36 cellular contexts compared by ENCODE assay signal in genomic region chr2:221929259-221929658, GRCh38.
"Had no signal": no experiment of that assay in that cellular context is flagged by ENCODE, and none has a peak within 500 bp of the region (broad histone marks: within the 10 kb centered on the region; RNA-seq: fewer than 3 reads in every experiment).

No MANE protein-coding gene starts in this region.

- H3K27ac Mint-ChIP-seq: activated B cell treated with CpG ODN at 0.5 μM for 24 hours; activated CD4-positive, alpha-beta memory T cell treated with anti-CD3 and anti-CD28 coated beads for 36 hours; activated naive CD4-positive, alpha-beta T cell treated with anti-CD3 and anti-CD28 coated beads for 36 hours; activated naive CD4-positive, alpha-beta T cell treated with anti-CD3 and anti-CD28 coated beads, Interleukin-2, amount 50 U/mL, for 72 hours; activated T-helper 1 cell treated with anti-CD3 and anti-CD28 coated beads, Interleukin-12 subunit alpha, Interleukin-12 subunit beta, Interleukin-2, Interleukin-4 antibody, amounts not matched to agents 30 ng/mL and 10 ng/mL and 1 ng/mL, durations not matched to agents 14 hours and 24 hours and 36 hours had no signal

- H3K9me3 Mint-ChIP-seq: activated B cell treated with CpG ODN at 0.5 μM for 24 hours; activated CD4-positive, alpha-beta memory T cell treated with anti-CD3 and anti-CD28 coated beads for 36 hours; activated naive CD4-positive, alpha-beta T cell treated with anti-CD3 and anti-CD28 coated beads for 36 hours; activated naive CD4-positive, alpha-beta T cell treated with anti-CD3 and anti-CD28 coated beads, Interleukin-2, amount 50 U/mL, for 72 hours; activated T-cell treated with anti-CD3 and anti-CD28 coated beads, Interleukin-2, amount 50 U/mL, for 4 hours; activated T-helper 1 cell treated with anti-CD3 and anti-CD28 coated beads, Interleukin-12 subunit alpha, Interleukin-12 subunit beta, Interleukin-2, Interleukin-4 antibody, amounts not matched to agents 30 ng/mL and 10 ng/mL and 1 ng/mL, durations not matched to agents 14 hours and 24 hours and 36 hours had no signal

- H3K4me3 Mint-ChIP-seq: activated B cell treated with CpG ODN at 0.5 μM for 24 hours; activated CD4-positive, alpha-beta memory T cell treated with anti-CD3 and anti-CD28 coated beads for 36 hours; activated naive CD4-positive, alpha-beta T cell treated with anti-CD3 and anti-CD28 coated beads for 36 hours; activated T-cell treated with anti-CD3 and anti-CD28 coated beads, Interleukin-2, amount 50 U/mL, for 4 hours; activated T-helper 1 cell treated with anti-CD3 and anti-CD28 coated beads, Interleukin-12 subunit alpha, Interleukin-12 subunit beta, Interleukin-2, Interleukin-4 antibody, amounts not matched to agents 30 ng/mL and 10 ng/mL and 1 ng/mL, durations not matched to agents 14 hours and 24 hours and 36 hours had no signal

- DNase-seq: activated B cell treated with CpG ODN at 0.5 μM for 24 hours; activated CD4-positive, alpha-beta memory T cell treated with anti-CD3 and anti-CD28 coated beads for 36 hours; activated CD4-positive, alpha-beta T cell treated with anti-CD3 and anti-CD28 coated beads for 4 hours; activated CD4-positive, alpha-beta T cell treated with anti-CD3 and anti-CD28 coated beads, Interleukin-2, amount 50 U/mL, for 1 hour; activated CD4-positive, CD25-positive, alpha-beta regulatory T cell treated with anti-CD3 and anti-CD28 coated beads, Interleukin-2, amount 50 U/mL, for 72 hours; activated CD8-positive, alpha-beta memory T cell treated with anti-CD3 and anti-CD28 coated beads, Interleukin-2, amount 50 U/mL, for 4 hours; activated gamma-delta T cell treated with Interleukin-2 at 50 U/mL for 16 hours; activated naive CD4-positive, alpha-beta T cell treated with anti-CD3 and anti-CD28 coated beads for 36 hours; activated T-cell treated with anti-CD3 and anti-CD28 coated beads for 4 hours; activated T-cell treated with anti-CD3 and anti-CD28 coated beads, Interleukin-2, amount 50 U/mL, for 4 hours; adrenal gland; body of pancreas; caudate nucleus; cerebellar nuclear complex; NCI-H1092 treated with DMSO at 0.1 percent for 48 hours; NCI-H1417; NCI-H146; NCI-H187; NCI-H2029 treated with DMSO at 0.1 percent for 48 hours; NCI-H2107; NCI-H2171; NCI-H510A; NCI-H526; NCI-H748 treated with DMSO at 0.1 percent for 48 hours; NK-92 treated with Interleukin-12 subunit alpha and Interleukin-12 subunit beta, amount 100 ng/mL, for 24 hours; Peyer's patch; Right ventricle myocardium superior; T-helper 1 cell; T-helper 2 cell; T-helper 9 cell had no signal

- H3K4me1 Mint-ChIP-seq: activated B cell treated with CpG ODN at 0.5 μM for 24 hours had no signal

- H3K27me3 Mint-ChIP-seq: activated B cell treated with CpG ODN at 0.5 μM for 24 hours; activated CD4-positive, alpha-beta memory T cell treated with anti-CD3 and anti-CD28 coated beads for 36 hours had no signal

- H3K4me1 ChIP-seq: adrenal gland, body of pancreas, Peyer's patch had no signal

- H3K4me3 ChIP-seq: adrenal gland, body of pancreas, Peyer's patch had no signal

- H3K27me3 ChIP-seq: adrenal gland, body of pancreas, Peyer's patch had no signal

- H3K9me3 ChIP-seq: adrenal gland, body of pancreas, Peyer's patch had no signal

- FAIRE-seq: astrocyte, bronchial epithelial cell had no signal

- H3K36me3 ChIP-seq: adrenal gland, Peyer's patch had no signal

- ATAC-seq: activated naive CD4-positive, alpha-beta T cell treated with anti-CD3 and anti-CD28 coated beads, Interleukin-2, amount 50 U/mL, for 72 hours; activated T-cell treated with anti-CD3 and anti-CD28 coated beads, Interleukin-2, amount 50 U/mL, for 4 hours; body of pancreas; PC-3 had no signal

- H3K27ac ChIP-seq: adrenal gland, body of pancreas, Peyer's patch, VCaP had no signal
